Comparison of ENCODE assay signal across 12 cellular contexts in the genomic region with DNA sequence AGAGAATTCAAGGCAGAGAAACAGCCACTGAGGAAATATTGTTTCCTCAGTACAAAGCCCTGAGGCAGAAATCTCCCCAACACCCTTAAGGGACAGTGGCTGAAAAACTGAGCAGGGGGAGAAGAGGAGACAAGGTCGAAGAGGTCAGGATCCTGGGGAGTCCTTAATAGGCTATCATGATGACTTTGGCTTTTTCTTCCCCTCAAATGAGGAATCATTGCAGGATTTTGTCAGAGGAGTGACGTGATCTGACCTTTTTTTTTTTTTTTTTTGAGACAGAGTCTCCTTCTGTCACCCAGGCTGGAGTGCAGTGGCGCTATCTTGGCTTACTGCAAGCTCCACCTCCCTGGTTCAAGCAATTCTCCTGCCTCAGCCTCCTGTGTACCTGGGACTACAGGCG. TPM values are rescaled to one million over a fixed set of nuclear protein-coding genes. Genes with fewer than 3 reads are reported as not detected.
A peak's percentile ranks its signal among the peaks of the same experiment; 100 is the strongest.
DNase-seq lines count a peak whose midpoint lies in the region; ATAC-seq lines count a peak whose summit lies in the region.
"Had no signal": no experiment of that assay in that cellular context is flagged by ENCODE, and none has a peak within 500 bp of the region (broad histone marks: within the 10 kb centered on the region; RNA-seq: fewer than 3 reads in every experiment).

No MANE protein-coding gene starts in this region.

- H3K4me1 Mint-ChIP-seq in activated naive CD4-positive, alpha-beta T cell treated with anti-CD3 and anti-CD28 coated beads, Interleukin-2, amount 50 U/mL, for 24 hours: peaks cover 72% of the 10 kb centered on the region
- H3K4me1 Mint-ChIP-seq in activated naive CD8-positive, alpha-beta T cell treated with anti-CD3 and anti-CD28 coated beads for 36 hours: peaks cover 44% of the 10 kb centered on the region
- peaks cover 63 to 76% of the 10 kb centered on the region in 2 donors for H3K4me1 Mint-ChIP-seq in immature natural killer cell

- no peaks in the 10 kb centered on the region for H3K27me3 Mint-ChIP-seq in activated naive CD4-positive, alpha-beta T cell treated with anti-CD3 and anti-CD28 coated beads, Interleukin-2, amount 50 U/mL, for 24 hours
- H3K27me3 Mint-ChIP-seq in activated naive CD8-positive, alpha-beta T cell treated with anti-CD3 and anti-CD28 coated beads for 36 hours: no peaks in the 10 kb centered on the region
- H3K27me3 Mint-ChIP-seq in immature natural killer cell (ENCODE audit: low read depth in 3 of 3): peaks cover 0 to 9% (median 0%) of the 10 kb centered on the region in 3 donors
- H3K27me3 Mint-ChIP-seq: IgD-negative memory B cell had no signal

- H3K4me3 ChIP-seq in thymus (ENCODE audit: low read length): no peak overlapping the region

- H3K27me3 ChIP-seq in thymus (ENCODE audit: control insufficient read depth, insufficient read depth): no peaks in the 10 kb centered on the region

- H3K36me3 ChIP-seq in thymus (ENCODE audit: control insufficient read depth, insufficient read depth): peaks cover 30% of the 10 kb centered on the region

- no peak for DNase-seq in activated naive CD4-positive, alpha-beta T cell (lab: John Stamatoyannopoulos, UW)
- DNase-seq in activated naive CD8-positive, alpha-beta T cell treated with anti-CD3 and anti-CD28 coated beads for 36 hours: no peak
- DNase-seq in immature natural killer cell (no peak), RPMI8226 (no peak)
- DNase-seq: aorta, NCI-H187, NCI-H748 treated with DMSO at 0.1 percent for 48 hours had no signal

- H3K4me1 ChIP-seq in thymus (ENCODE audit: control insufficient read depth, insufficient read depth, low read length): peaks cover 11% of the 10 kb centered on the region

- 91% methylated on average over 4 of the region's 4 CpGs for WGBS in thymus

- peaks cover 8% of the 10 kb centered on the region for H3K36me3 Mint-ChIP-seq in activated naive CD4-positive, alpha-beta T cell treated with anti-CD3 and anti-CD28 coated beads, Interleukin-2, amount 50 U/mL, for 24 hours
- peaks cover 32% of the 10 kb centered on the region for H3K36me3 Mint-ChIP-seq in activated naive CD8-positive, alpha-beta T cell treated with anti-CD3 and anti-CD28 coated beads for 36 hours
- peaks cover 5 to 13% (median 13%) of the 10 kb centered on the region in 3 donors for H3K36me3 Mint-ChIP-seq in immature natural killer cell

- no peaks in the 10 kb centered on the region for H3K9me3 Mint-ChIP-seq in activated naive CD4-positive, alpha-beta T cell treated with anti-CD3 and anti-CD28 coated beads, Interleukin-2, amount 50 U/mL, for 24 hours
- no peaks in the 10 kb centered on the region for H3K9me3 Mint-ChIP-seq in activated naive CD8-positive, alpha-beta T cell treated with anti-CD3 and anti-CD28 coated beads for 36 hours
- H3K9me3 Mint-ChIP-seq in immature natural killer cell: no peaks in the 10 kb centered on the region
- H3K9me3 Mint-ChIP-seq: IgD-negative memory B cell had no signal

- H3K27ac Mint-ChIP-seq in activated naive CD4-positive, alpha-beta T cell treated with anti-CD3 and anti-CD28 coated beads, Interleukin-2, amount 50 U/mL, for 24 hours: peak overlapping the region; percentile 95
- peak overlapping the region; percentile 63 for H3K27ac Mint-ChIP-seq in activated naive CD8-positive, alpha-beta T cell treated with anti-CD3 and anti-CD28 coated beads for 36 hours
- peak overlapping the region in 5 of 6 donors; percentile 19 to 77 (median 72) for H3K27ac Mint-ChIP-seq in immature natural killer cell

- H3K9me3 ChIP-seq in thymus (ENCODE audit: control insufficient read depth): no peaks in the 10 kb centered on the region

- no peak for ATAC-seq in HG02763 (IDR thresholded peaks at IDR 0.05; ENCODE audit: unreplicated experiment)
- ATAC-seq in GM19324 (IDR thresholded peaks at IDR 0.05; ENCODE audit: low FRiP score, unreplicated experiment): no peak

- peak overlapping the region; percentile 13 for H3K27ac ChIP-seq in thymus (ENCODE audit: low read depth)

- no peak overlapping the region for H3K4me3 Mint-ChIP-seq in activated naive CD4-positive, alpha-beta T cell treated with anti-CD3 and anti-CD28 coated beads, Interleukin-2, amount 50 U/mL, for 24 hours
- H3K4me3 Mint-ChIP-seq in activated naive CD8-positive, alpha-beta T cell treated with anti-CD3 and anti-CD28 coated beads for 36 hours: no peak overlapping the region
- H3K4me3 Mint-ChIP-seq in immature natural killer cell: no peak overlapping the region
- H3K4me3 Mint-ChIP-seq: IgD-negative memory B cell had no signal

RNA-seq across cellular contexts. Expression of gene MAP7D1, which starts 10.2 kb away (rescaled TPM):
- total RNA-seq in activated naive CD8-positive, alpha-beta T cell treated with anti-CD3 and anti-CD28 coated beads for 36 hours: 100 to 1,000 TPM; 158 to 168 TPM
- 10 to 100 TPM; 12.4 to 41.9 (median 17.9) TPM for polyA plus RNA-seq in immature natural killer cell
- 68.6 TPM for polyA plus RNA-seq in thymus

RNA-seq across cellular contexts. Expression of gene TRAPPC3, which starts 16.9 kb away (rescaled TPM):
- 10 to 100 TPM; 58.0 to 59.4 TPM for total RNA-seq in activated naive CD8-positive, alpha-beta T cell treated with anti-CD3 and anti-CD28 coated beads for 36 hours
- polyA plus RNA-seq in immature natural killer cell (100 to 1,000 TPM; 113 to 219 (median 129) TPM), thymus (73.6 TPM)

RNA-seq across cellular contexts. Expression of gene COL8A2, which starts 41.1 kb away (rescaled TPM):
- total RNA-seq in activated naive CD8-positive, alpha-beta T cell treated with anti-CD3 and anti-CD28 coated beads for 36 hours: 1 to 10 TPM; 1.8 to 1.9 TPM
- under 1 TPM in 1 of 3 donors, not detected in 2; 0.12 TPM for polyA plus RNA-seq in immature natural killer cell
- polyA plus RNA-seq in thymus: 6.7 TPM
- polyA plus RNA-seq: IgD-negative memory B cell had no signal

RNA-seq across cellular contexts. Expression of gene THRAP3, which starts 58.1 kb away (rescaled TPM):
- 100 to 1,000 TPM; 159 TPM for total RNA-seq in activated naive CD8-positive, alpha-beta T cell treated with anti-CD3 and anti-CD28 coated beads for 36 hours
- polyA plus RNA-seq in immature natural killer cell (100 to 1,000 TPM in 1 of 3 donors, 10 to 100 TPM in 2; 61.6 to 103 (median 70.7) TPM), thymus (47.6 TPM)
